In the genomic region with DNA sequence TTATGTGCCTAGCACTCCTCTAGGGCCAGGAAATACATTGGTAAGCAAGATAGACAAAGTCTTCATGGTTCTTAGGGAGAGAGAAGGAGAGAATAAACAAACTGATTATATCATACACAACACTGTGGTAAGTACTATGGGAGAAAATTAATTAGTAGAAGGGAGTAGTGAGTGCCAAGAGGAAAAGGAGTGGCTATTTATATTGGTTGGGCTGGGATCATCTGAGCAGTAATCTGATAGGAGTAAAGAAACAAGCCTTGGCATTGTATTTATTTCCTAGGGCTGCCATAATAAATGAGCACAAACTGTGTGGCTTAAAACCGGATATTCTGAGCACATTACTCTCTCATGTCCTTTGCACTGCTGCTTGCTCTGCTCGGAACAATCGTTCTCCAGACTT, we compare ENCODE assay signal across 20 cellular contexts.
"Had no signal": no experiment of that assay in that cellular context is flagged by ENCODE, and none has a peak within 500 bp of the region (broad histone marks: within the 10 kb centered on the region; RNA-seq: fewer than 3 reads in every experiment).

No MANE protein-coding gene starts in this region.

- DNase-seq: activated CD4-positive, alpha-beta T cell treated with anti-CD3 and anti-CD28 coated beads for 36 hours; activated CD4-positive, alpha-beta T cell treated with anti-CD3 and anti-CD28 coated beads, Interleukin-2, amount 50 U/mL, for 4 hours; activated CD4-positive, CD25-positive, alpha-beta regulatory T cell; activated naive CD4-positive, alpha-beta T cell; activated T-cell treated with anti-CD3 and anti-CD28 coated beads for 4 hours; activated T-cell treated with anti-CD3 and anti-CD28 coated beads, Interleukin-2, amount 50 U/mL, for 72 hours; anterior cingulate cortex; colonic mucosa; effector CD8-positive, alpha-beta T cell; gastrocnemius medialis; glutamatergic neuron; left ventricle myocardium inferior; mesendoderm; posterior cingulate gyrus; right cardiac atrium; stimulated activated naive CD4-positive, alpha-beta T cell; tibial artery; upper lobe of right lung had no signal

- H3K27me3 Mint-ChIP-seq: activated CD4-positive, alpha-beta T cell treated with anti-CD3 and anti-CD28 coated beads for 36 hours; natural killer cell treated with Interleukin-12 subunit alpha and Interleukin-12 subunit beta and Interleukin-15 and Interleukin-18, amount 100 ng/mL, for 72 hours had no signal

- H3K4me1 Mint-ChIP-seq: activated CD4-positive, alpha-beta T cell treated with anti-CD3 and anti-CD28 coated beads for 36 hours had no signal

- H3K27ac Mint-ChIP-seq: activated CD4-positive, alpha-beta T cell treated with anti-CD3 and anti-CD28 coated beads for 36 hours; activated naive CD4-positive, alpha-beta T cell treated with anti-CD3 and anti-CD28 coated beads, Interleukin-2, amount 50 U/mL, for 72 hours; activated T-cell treated with anti-CD3 and anti-CD28 coated beads, Interleukin-2, amount 50 U/mL, for 72 hours; natural killer cell treated with Interleukin-12 subunit alpha and Interleukin-12 subunit beta and Interleukin-15 and Interleukin-18, amount 100 ng/mL, for 72 hours had no signal

- H3K36me3 Mint-ChIP-seq: natural killer cell treated with Interleukin-12 subunit alpha and Interleukin-12 subunit beta and Interleukin-15 and Interleukin-18, amount 100 ng/mL, for 72 hours had no signal

- H3K4me3 Mint-ChIP-seq: activated CD4-positive, alpha-beta T cell treated with anti-CD3 and anti-CD28 coated beads for 36 hours; activated T-cell treated with anti-CD3 and anti-CD28 coated beads, Interleukin-2, amount 50 U/mL, for 72 hours; natural killer cell treated with Interleukin-12 subunit alpha and Interleukin-12 subunit beta and Interleukin-15 and Interleukin-18, amount 100 ng/mL, for 72 hours had no signal

- H3K9me3 Mint-ChIP-seq: activated T-cell treated with anti-CD3 and anti-CD28 coated beads, Interleukin-2, amount 50 U/mL, for 72 hours; natural killer cell treated with Interleukin-12 subunit alpha and Interleukin-12 subunit beta and Interleukin-15 and Interleukin-18, amount 100 ng/mL, for 72 hours had no signal
